ENCODE assay signal across 17 cellular contexts in the genomic region with DNA sequence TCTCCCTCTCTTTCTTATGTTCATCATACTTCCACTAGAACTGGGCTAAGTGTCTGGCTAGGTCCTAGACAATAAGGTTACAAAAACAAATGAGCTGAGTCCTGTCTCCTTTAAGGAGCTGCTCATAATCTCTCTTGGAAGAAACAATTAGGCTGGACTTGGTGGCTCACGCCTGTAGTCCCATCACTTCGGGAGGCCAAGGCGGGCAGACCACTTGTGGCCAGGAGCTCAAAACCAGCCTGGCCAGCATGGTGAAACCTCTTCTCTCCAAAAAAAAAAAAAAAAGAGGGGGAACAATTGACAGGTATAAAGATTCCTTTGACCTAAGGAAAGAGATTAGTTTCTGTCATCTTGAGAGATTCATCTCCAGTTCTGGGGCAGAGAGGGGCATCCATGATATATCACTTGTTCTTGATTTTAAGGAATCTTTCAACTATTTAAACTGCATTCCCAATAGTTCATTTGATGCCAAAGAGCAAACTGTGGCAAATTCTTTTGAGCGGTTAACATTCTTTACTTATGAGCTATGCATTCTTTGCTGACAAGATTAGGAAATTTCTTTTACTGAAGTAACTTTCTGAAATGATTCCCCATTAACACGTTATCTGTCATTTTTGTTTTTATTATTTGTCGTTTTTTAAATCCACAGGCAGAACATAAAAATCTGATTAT.
DNase-seq lines count a peak whose midpoint lies in the region; ATAC-seq and TF ChIP-seq lines count a peak whose summit lies in the region.
"Had no signal": no experiment of that assay in that cellular context is flagged by ENCODE, and none has a peak within 500 bp of the region (broad histone marks: within the 10 kb centered on the region; RNA-seq: fewer than 3 reads in every experiment).

No MANE protein-coding gene starts in this region.

- H3K4me3 ChIP-seq in SJCRH30 (no peak overlapping the region), retinal pigment epithelial cell (ENCODE audit: low read length) (no peak overlapping the region), transverse colon (no peak overlapping the region)
- H3K4me3 ChIP-seq: gastroesophageal sphincter had no signal

- no peaks in the 10 kb centered on the region for H3K27me3 Mint-ChIP-seq in T-helper 17 cell

- H3K9me3 ChIP-seq in SJCRH30 (replicated peaks) (no peaks in the 10 kb centered on the region), transverse colon (no peaks in the 10 kb centered on the region), T-helper 17 cell (ENCODE audit: control insufficient read depth, low read length, poor library complexity, severe bottlenecking) (no peaks in the 10 kb centered on the region)
- H3K9me3 ChIP-seq: gastroesophageal sphincter, neutrophil had no signal

- in situ Hi-C loops in transverse colon (cut with MboI; ENCODE audit: low pct_ligation_motif_present in 1 of 4, low pct_unique_long_range_greater_than_20kb in 1 of 4, low sequenced_read_pairs in 3 of 4), result no loop called here

- peak overlapping the region; percentile 77 for H3K27ac ChIP-seq in SJCRH30
- H3K27ac ChIP-seq in transverse colon, result no peak overlapping the region
- H3K27ac ChIP-seq: gastroesophageal sphincter, neutrophil, VCaP had no signal

- no peak overlapping the region for H3K27ac Mint-ChIP-seq in T-helper 17 cell
- H3K27ac Mint-ChIP-seq: activated T-cell treated with anti-CD3 and anti-CD28 coated beads, Interleukin-2, amount 50 U/mL, for 72 hours had no signal

- no peak for ATAC-seq in GM18861 (IDR thresholded peaks at IDR 0.05; ENCODE audit: unreplicated experiment)
- ATAC-seq in T-helper 17 cell, result no peak
- ATAC-seq in HG03565 (IDR thresholded peaks at IDR 0.05; ENCODE audit: unreplicated experiment), result no peak
- ATAC-seq: activated T-cell treated with anti-CD3 and anti-CD28 coated beads, Interleukin-2, amount 50 U/mL, for 72 hours; gastroesophageal sphincter; left colon; Right ventricle myocardium inferior had no signal

- intact Hi-C loops in transverse colon (cut with DNase I; ENCODE audit: low total_unique reads), result no loop called here

- DNase-seq in GM04503 (ENCODE audit: low read depth) (peak; percentile 83), SJCRH30 (peak; percentile 6 to 9), fibroblast of peridontal ligament (ENCODE audit: extremely low read depth) (peak; percentile 73), retinal pigment epithelial cell (ENCODE audit: low read depth) (peak; percentile 58), transverse colon (no peak), T-helper 17 cell (no peak)
- DNase-seq: activated T-cell treated with anti-CD3 and anti-CD28 coated beads, Interleukin-2, amount 50 U/mL, for 72 hours; left colon; MM.1S; NCI-H345; stimulated activated CD4-positive, alpha-beta T cell treated with anti-CD3 and anti-CD28 coated beads, Interleukin-15, amount 100 ng/mL, for 24 hours had no signal

- H3K36me3 ChIP-seq in SJCRH30 (no peaks in the 10 kb centered on the region), transverse colon (no peaks in the 10 kb centered on the region)
- H3K36me3 ChIP-seq: gastroesophageal sphincter, neutrophil had no signal

- TF ChIP-seq CTCF in retinal pigment epithelial cell (conservative IDR thresholded peaks at IDR 0.05; ENCODE audit: low read depth, low read length) (no peak), transverse colon (IDR thresholded peaks at IDR 0.05) (no peak)

- H3K27me3 ChIP-seq in SJCRH30 (no peaks in the 10 kb centered on the region), transverse colon (no peaks in the 10 kb centered on the region)
- H3K27me3 ChIP-seq: gastroesophageal sphincter, neutrophil had no signal

- no peaks in the 10 kb centered on the region for H3K4me1 Mint-ChIP-seq in T-helper 17 cell

- TF ChIP-seq EP300 in transverse colon (IDR thresholded peaks at IDR 0.05; ENCODE audit: low read depth), result no peak

- H3K36me3 Mint-ChIP-seq in T-helper 17 cell (ENCODE audit: low read depth), result no peaks in the 10 kb centered on the region

- no peak overlapping the region for H3K4me3 Mint-ChIP-seq in T-helper 17 cell
- H3K4me3 Mint-ChIP-seq: activated T-cell treated with anti-CD3 and anti-CD28 coated beads, Interleukin-2, amount 50 U/mL, for 72 hours had no signal

- peaks cover 8% of the 10 kb centered on the region; the same call in 1 of the 2 replicates for H3K4me1 ChIP-seq in SJCRH30
- no peaks in the 10 kb centered on the region for H3K4me1 ChIP-seq in transverse colon
- H3K4me1 ChIP-seq: gastroesophageal sphincter had no signal

- 74 to 82% methylated on average over 3 to 6 of the region's 6 CpGs for WGBS in transverse colon (ENCODE audit: low coverage in 1 of 2), 2 donors

- TF ChIP-seq POLR2A in transverse colon (IDR thresholded peaks at IDR 0.05), result no peak

Comparison
In these comparisons a context has a peak if more than half of its experiments do, and no peak if none do; other contexts are left out.
1. DNase-seq: peak in GM04503 (single experiment), SJCRH30 (2 of 2), fibroblast of peridontal ligament (single experiment) and retinal pigment epithelial cell (single experiment); none in transverse colon (single experiment) and T-helper 17 cell (0 of 3).